ENCODE assay signal across 9 cellular contexts in genomic region chr6:31192431-31193105, GRCh38. TPM values are rescaled to one million over a fixed set of nuclear protein-coding genes. Genes with fewer than 3 reads are reported as not detected.
DNase-seq lines count a peak whose midpoint lies in the region; ATAC-seq, FAIRE-seq and TF ChIP-seq lines count a peak whose summit lies in the region.
"Not testable (repeated sequence)": the region's sequence is repeated elsewhere in the genome, so short reads cannot be mapped to it uniquely, and the experiment has no call there.
"Had no signal": no experiment of that assay in that cellular context is flagged by ENCODE, and none has a peak within 500 bp of the region (broad histone marks: within the 10 kb centered on the region; RNA-seq: fewer than 3 reads in every experiment).

No MANE protein-coding gene starts in this region.

- H3K27ac Mint-ChIP-seq in activated CD8-positive, alpha-beta T cell treated with anti-CD3 and anti-CD28 coated beads, Interleukin-2, amount 10 ng/mL, durations not matched to agents 7 days and 5 days = not testable (repeated sequence)

- not testable (repeated sequence) for H3K27ac ChIP-seq in A673 (ENCODE audit: low read depth, low read length, poor library complexity, severe bottlenecking); sigmoid colon

- FAIRE-seq in RCC 7860 (lab: Jason Lieb, UNC) = not testable (repeated sequence)

- peaks cover 14% of the 10 kb centered on the region for H3K4me1 Mint-ChIP-seq in activated CD8-positive, alpha-beta T cell treated with anti-CD3 and anti-CD28 coated beads, Interleukin-2, amount 10 ng/mL, durations not matched to agents 7 days and 5 days (ENCODE audit: low read depth)

- H3K9me3 Mint-ChIP-seq in activated CD8-positive, alpha-beta T cell treated with anti-CD3 and anti-CD28 coated beads, Interleukin-2, amount 10 ng/mL, durations not matched to agents 7 days and 5 days (ENCODE audit: insufficient read depth) = not testable (repeated sequence)

- not testable (repeated sequence) for TF ChIP-seq POLR2A in sigmoid colon (IDR thresholded peaks at IDR 0.05)

- CTCF ChIA-PET in A673 (lab: Charles Lee) = interaction anchor here (0.6 to 2.3 kb wide), 9 partner anchors 26 to 1778 kb away, joined by 3 to 21 read pairs (median 3); partner anchors contain the start of gene PSORS1C2
- CTCF ChIA-PET in activated CD8-positive, alpha-beta T cell treated with anti-CD3 and anti-CD28 coated beads, Interleukin-2, amount 10 ng/mL, durations not matched to agents 7 days and 5 days (lab: Charles Lee) = interaction anchor here (0.5 to 3.3 kb wide), 12 partner anchors 8 to 177 kb away, joined by 3 to 30 read pairs (median 3); partner anchors contain the start of genes PSORS1C2 and TCF19

- H3K27me3 Mint-ChIP-seq in activated CD8-positive, alpha-beta T cell treated with anti-CD3 and anti-CD28 coated beads, Interleukin-2, amount 10 ng/mL, durations not matched to agents 7 days and 5 days (ENCODE audit: low read depth) = not testable (repeated sequence)

- H3K4me1 ChIP-seq in A673 (ENCODE audit: insufficient read depth, low read length, poor library complexity, severe bottlenecking); sigmoid colon: not testable (repeated sequence)

- not testable (repeated sequence) for H3K4me3 ChIP-seq in A673 (ENCODE audit: low read depth, low read length, poor library complexity, severe bottlenecking); sigmoid colon

- not testable (repeated sequence) for H3K36me3 ChIP-seq in A673 (ENCODE audit: insufficient read depth, low read length, poor library complexity, severe bottlenecking); sigmoid colon

- peak; percentile 67 for TF ChIP-seq CTCF in A673 (conservative IDR thresholded peaks at IDR 0.05; ENCODE audit: low read depth, low read length)
- peak; percentile 70 for TF ChIP-seq CTCF in GM12872 (IDR thresholded peaks at IDR 0.05; ENCODE audit: insufficient read depth, low read depth, low read length)
- peak in 3 of 4 experiments; percentile 56 to 66 (median 61) for TF ChIP-seq CTCF in sigmoid colon (IDR thresholded peaks at IDR 0.05)

- not testable (repeated sequence) for TF ChIP-seq EP300 in sigmoid colon (IDR thresholded peaks at IDR 0.05)

- ATAC-seq in activated CD8-positive, alpha-beta T cell treated with anti-CD3 and anti-CD28 coated beads, Interleukin-2, amount 10 ng/mL, durations not matched to agents 7 days and 5 days = not testable (repeated sequence)

- H3K9me3 ChIP-seq in A673 (ENCODE audit: low read depth, low read length, poor library complexity, severe bottlenecking); sigmoid colon: not testable (repeated sequence)

- BruUV-seq in A673 (replicated peaks; lab: Mats Ljungman, UMichigan) = not testable (repeated sequence)

- H3K27me3 ChIP-seq in A673 (replicated peaks; ENCODE audit: insufficient read depth, low read depth, low read length, poor library complexity); sigmoid colon: not testable (repeated sequence)

- POLR2A ChIA-PET in A673 (lab: Charles Lee; ENCODE audit: low non-redundant PET) = not testable (repeated sequence)
- POLR2A ChIA-PET in activated CD8-positive, alpha-beta T cell treated with anti-CD3 and anti-CD28 coated beads, Interleukin-2, amount 10 ng/mL, durations not matched to agents 7 days and 5 days (lab: Charles Lee) = interaction anchor here (0.7 kb wide), 1 partner anchor 189 kb away, joined by 3 read pairs; no protein-coding TSS in a partner anchor

- 44 to 57% methylated on average over 10 of the region's 10 CpGs for WGBS in sigmoid colon, 2 donors

- not testable (repeated sequence) for H3K36me3 Mint-ChIP-seq in activated CD8-positive, alpha-beta T cell treated with anti-CD3 and anti-CD28 coated beads, Interleukin-2, amount 10 ng/mL, durations not matched to agents 7 days and 5 days (ENCODE audit: low read depth)

- DNase-seq in A673 (ENCODE audit: low spot score) = peak; percentile 81
- DNase-seq in NCI-H1105 (lab: John Stamatoyannopoulos, UW) = peak; percentile 34
- DNase-seq in RCC 7860 (ENCODE audit: low spot score) = peak; percentile 72
- DNase-seq in activated CD8-positive, alpha-beta T cell treated with anti-CD3 and anti-CD28 coated beads, Interleukin-2, amount 10 ng/mL, durations not matched to agents 7 days and 5 days = peak; percentile 76
- peak; percentile 56 for DNase-seq in dedifferentiated amniotic fluid mesenchymal stem cell (ENCODE audit: extremely low spot score)
- peak; percentile 84 for DNase-seq in islet precursor cell
- peak; percentile 76 for DNase-seq in sigmoid colon

- H3K4me3 Mint-ChIP-seq in activated CD8-positive, alpha-beta T cell treated with anti-CD3 and anti-CD28 coated beads, Interleukin-2, amount 10 ng/mL, durations not matched to agents 7 days and 5 days = not testable (repeated sequence)

- intact Hi-C loops in A673 (cut with micrococcal nuclease; ENCODE audit: unreplicated experiment) = loop anchor here (1.0 kb wide), 1 partner anchor 55 kb away; no protein-coding TSS in a partner anchor
- intact Hi-C loops in sigmoid colon (cut with DNase I) = loop anchor here (1.0 kb wide), 1 partner anchor 55 kb away; no protein-coding TSS in a partner anchor

RNA-seq across cellular contexts. Expression of gene POU5F1, which starts 22.1 kb away (rescaled TPM):
- total RNA-seq in A673 (2021) (not detected in 2 replicates), sigmoid colon (under 1 TPM in 2 of 4 donors, not detected in 2; 0.16 to 0.27 TPM)
- total RNA-seq in activated CD8-positive, alpha-beta T cell treated with anti-CD3 and anti-CD28 coated beads, Interleukin-2, amount 10 ng/mL, durations not matched to agents 7 days and 5 days = not detected
- polyA plus RNA-seq in sigmoid colon = 1 to 10 TPM in 2 of 3 donors, not detected in 1; 1.6 to 9.8 TPM

RNA-seq across cellular contexts. Expression of gene TCF19, which starts 34.2 kb away (rescaled TPM):
- total RNA-seq in A673 (2021) (31.8 and 39.1 TPM in 2 replicates), sigmoid colon (1 to 10 TPM; 2.6 to 4.6 (median 3.0) TPM)
- 100 to 1,000 TPM; 122 to 125 TPM for total RNA-seq in activated CD8-positive, alpha-beta T cell treated with anti-CD3 and anti-CD28 coated beads, Interleukin-2, amount 10 ng/mL, durations not matched to agents 7 days and 5 days
- polyA plus RNA-seq in sigmoid colon = 10 to 100 TPM in 1 of 3 donors, 1 to 10 TPM in 2; 3.6 to 11.7 (median 6.2) TPM

RNA-seq across cellular contexts. Expression of gene CCHCR1, which starts 35.0 kb away (rescaled TPM):
- 51.7 and 58.0 TPM in 2 replicates for total RNA-seq in A673 (2021)
- 10 to 100 TPM; 36.5 to 41.9 TPM for total RNA-seq in activated CD8-positive, alpha-beta T cell treated with anti-CD3 and anti-CD28 coated beads, Interleukin-2, amount 10 ng/mL, durations not matched to agents 7 days and 5 days
- 10 to 100 TPM in 3 of 4 donors, 1 to 10 TPM in 1; 8.7 to 20.2 (median 12.7) TPM for total RNA-seq in sigmoid colon
- 10 to 100 TPM; 11.4 to 39.3 (median 14.8) TPM for polyA plus RNA-seq in sigmoid colon

RNA-seq across cellular contexts. Expression of gene PSORS1C2, which starts 53.7 kb away (rescaled TPM):
- total RNA-seq in A673 (2021) (not detected in 2 replicates), sigmoid colon (not detected)
- not detected for total RNA-seq in activated CD8-positive, alpha-beta T cell treated with anti-CD3 and anti-CD28 coated beads, Interleukin-2, amount 10 ng/mL, durations not matched to agents 7 days and 5 days
- polyA plus RNA-seq in sigmoid colon = not detected
- total RNA-seq: cardiac septum had no signal

Comparison
In these comparisons a context has a peak if more than half of its experiments do, and no peak if none do; other contexts are left out.
1. DNase-seq: peak in every context shown above with its lines; median percentile 84 in islet precursor cell; 81 in A673; 76 in activated CD8-positive, alpha-beta T cell treated with anti-CD3 and anti-CD28 coated beads, Interleukin-2, amount 10 ng/mL, durations not matched to agents 7 days and 5 days; 76 in sigmoid colon; 72 in RCC 7860; 56 in dedifferentiated amniotic fluid mesenchymal stem cell; 34 in NCI-H1105.